ENCODE assay signal across 10 cellular contexts in the genomic region with DNA sequence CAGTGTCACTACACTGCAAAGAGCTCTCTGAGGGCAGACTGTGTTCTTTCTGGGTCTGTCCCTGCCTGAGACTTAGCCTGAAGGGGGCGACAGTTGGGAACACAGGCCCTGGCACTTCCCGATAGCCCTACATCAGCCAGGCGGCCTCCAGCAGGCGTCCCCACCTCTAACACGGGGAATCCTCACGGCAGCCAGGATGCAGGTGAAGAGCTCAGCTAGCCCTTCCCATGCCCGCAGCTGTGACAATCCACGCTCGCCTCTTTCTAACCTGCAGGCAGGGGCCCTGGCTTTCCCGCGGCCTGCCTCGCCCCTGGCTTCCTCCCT. TPM values are rescaled to one million over a fixed set of nuclear protein-coding genes. Genes with fewer than 3 reads are reported as not detected.
DNase-seq lines count a peak whose midpoint lies in the region; ATAC-seq, FAIRE-seq and TF ChIP-seq lines count a peak whose summit lies in the region.
"Had no signal": no experiment of that assay in that cellular context is flagged by ENCODE, and none has a peak within 500 bp of the region (broad histone marks: within the 10 kb centered on the region; RNA-seq: fewer than 3 reads in every experiment).

No MANE protein-coding gene starts in this region.

- H4K20me1 ChIP-seq in BLaER1 (peaks cover 36% of the 10 kb centered on the region), HepG2 (ENCODE audit: insufficient read depth, low read length) (no peaks in the 10 kb centered on the region)

- POLR2A ChIA-PET in HepG2 (lab: Yijun Ruan, JAX) = interaction anchor here (1.4 kb wide), 1 partner anchor 14 kb away, joined by 5 read pairs; a partner anchor contains a TSS

- TF ChIP-seq CTCF in astrocyte of the spinal cord (IDR thresholded peaks at IDR 0.05; ENCODE audit: low read depth, low read length) = peak; percentile 28
- peak; percentile 42 for TF ChIP-seq CTCF in HepG2 (CRISPR knock-in tag; IDR thresholded peaks at IDR 0.05)

- H3K9ac ChIP-seq in BLaER1 = peak overlapping the region; percentile 61
- no peak overlapping the region for H3K9ac ChIP-seq in HepG2 (ENCODE audit: insufficient read depth, low read depth, low read length)
- H3K9ac ChIP-seq: GM23248 had no signal

- 93% methylated on average over 7 of the region's 12 CpGs for WGBS in HepG2 (ENCODE audit: low lambda C conversion rate)

- H3K4me2 ChIP-seq in BLaER1 = peak overlapping the region; percentile 65
- no peak overlapping the region for H3K4me2 ChIP-seq in HepG2 (ENCODE audit: low read depth, low read length)

- H3K36me3 ChIP-seq in BLaER1 (peaks cover 82% of the 10 kb centered on the region), H7 (replicated peaks; ENCODE audit: control insufficient read depth, insufficient read depth, low read length) (peaks cover 56% of the 10 kb centered on the region), HepG2 (replicated peaks in 1 of 2; ENCODE audit: control insufficient read depth in 1 of 2, insufficient read depth in 2 of 2, low read length in 2 of 2) (peaks cover 8 to 58% of the 10 kb centered on the region in 2 experiments; a peak in 4 of 5 replicates)

- no peak overlapping the region for H2AFZ ChIP-seq in HepG2 (ENCODE audit: low read length)
- H2AFZ ChIP-seq: GM23248 had no signal

- H3K9me3 ChIP-seq in BLaER1 = no peaks in the 10 kb centered on the region
- no peaks in the 10 kb centered on the region for H3K9me3 ChIP-seq in HepG2 (ENCODE audit: low read length)

- FAIRE-seq in HepG2 (lab: Jason Lieb, UNC) = no peak

- no peak for TF ChIP-seq RAD21 in HepG2 (CRISPR knock-in tag; IDR thresholded peaks at IDR 0.05)

- DNase-seq in H7 = peak; percentile 91
- DNase-seq in astrocyte of the spinal cord (ENCODE audit: low read depth, low spot score) = no peak
- DNase-seq in HepG2 (ENCODE audit: low spot score) = no peak
- DNase-seq in NCI-H774 (lab: John Stamatoyannopoulos, UW) = no peak
- no peak for DNase-seq in posterior vena cava (ENCODE audit: low spot score)
- DNase-seq in COR-L47 (lab: John Stamatoyannopoulos, UW) = no peak
- DNase-seq: GM23248, NCI-H446 treated with DMSO at 0.1 percent for 48 hours had no signal

- no TSS peak for BruUV-seq in HepG2 (replicated peaks; lab: Mats Ljungman, UMichigan)

- CTCF ChIA-PET in HepG2 (lab: Yijun Ruan, JAX; ENCODE audit: low intra/inter-chr PET ratio, low total read pairs) = interaction anchor here (1.9 kb wide), 1 partner anchor 144 kb away, joined by 5 read pairs; no protein-coding TSS in a partner anchor

- H3K4me1 ChIP-seq in BLaER1 (peaks cover 63% of the 10 kb centered on the region), HepG2 (ENCODE audit: insufficient read depth, low read length) (peaks cover 11% of the 10 kb centered on the region)

- intact Hi-C loops in HepG2 (cut with micrococcal nuclease; ENCODE audit: unreplicated experiment) = no loop called here
- intact Hi-C loops in posterior vena cava (cut with DNase I) = no loop called here

- no peak overlapping the region for H3K4me3 ChIP-seq in BLaER1
- H3K4me3 ChIP-seq in H7 (ENCODE audit: insufficient read depth, low read depth, low read length) = no peak overlapping the region
- H3K4me3 ChIP-seq in astrocyte of the spinal cord (ENCODE audit: low read depth, low read length) = no peak overlapping the region
- H3K4me3 ChIP-seq in HepG2 (replicated peaks in 1 of 3; ENCODE audit: insufficient read depth in 1 of 3, low read depth in 2 of 3, low read length in 3 of 3) = no peak overlapping the region
- H3K4me3 ChIP-seq: GM23248 had no signal

- H3K79me2 ChIP-seq in HepG2 (ENCODE audit: insufficient read depth, low read length) = peaks cover 12% of the 10 kb centered on the region

- TF ChIP-seq EP300 in HepG2 (IDR thresholded peaks at IDR 0.05; ENCODE audit: low read depth in 2 of 2, low read length in 2 of 2) = no peak
- no peak for TF ChIP-seq EP300 in HepG2 (CRISPR knock-in tag; IDR thresholded peaks at IDR 0.05; ENCODE audit: borderline replicate concordance)

- H3K27me3 ChIP-seq in BLaER1 (no peaks in the 10 kb centered on the region), H7 (ENCODE audit: control insufficient read depth, insufficient read depth, low read length) (no peaks in the 10 kb centered on the region), HepG2 (ENCODE audit: control insufficient read depth in 1 of 2, insufficient read depth in 2 of 2, low read length in 2 of 2) (no peaks in the 10 kb centered on the region)

- in situ Hi-C loops in astrocyte of the spinal cord (cut with HindIII; ENCODE audit: low sequenced_read_pairs) = no loop called here
- in situ Hi-C loops in HepG2 (cut with HindIII; ENCODE audit: extremely low pct_ligation_motif_present, low pct_unique_long_range_greater_than_20kb) = no loop called here

- peak overlapping the region; percentile 83 for H3K27ac ChIP-seq in BLaER1
- H3K27ac ChIP-seq in HepG2 (ENCODE audit: extremely low read length, insufficient read depth, low read length) = no peak overlapping the region
- H3K27ac ChIP-seq: GM23248 had no signal

- ATAC-seq in HepG2 = peak; percentile 63
- no peak for ATAC-seq in HG02678 (IDR thresholded peaks at IDR 0.05; ENCODE audit: unreplicated experiment)

- TF ChIP-seq POLR2A in HepG2 (IDR thresholded peaks at IDR 0.05; ENCODE audit: insufficient read depth in 1 of 2, low read depth in 2 of 2, low read length in 2 of 2) = no peak

RNA-seq across cellular contexts. Expression of a gene that starts 5.9 kb away (rescaled TPM):
- 61.0 and 64.6 TPM in 2 replicates for total RNA-seq in H7 (2014; rRNA removed; shearing (Covaris generic))
- 19.6 and 22.1 TPM in 2 replicates for total RNA-seq in HepG2 (2016; rRNA removed; fragmentation: Illumina TruSeq; extraction: Trizol)
- total RNA-seq in HepG2 (2016; cell fraction: cytosol; rRNA removed; fragmentation: Illumina TruSeq; extraction: Trizol; ENCODE audit: low read depth) = 2.6 and 3.1 TPM in 2 replicates
- 18.8 and 21.3 TPM in 2 replicates for total RNA-seq in HepG2 (2016; cell fraction: insoluble cytoplasmic fraction; rRNA removed; fragmentation: Illumina TruSeq; extraction: Trizol)
- 9.6 and 12.2 TPM in 2 replicates for total RNA-seq in HepG2 (2016; cell fraction: membrane; rRNA removed; fragmentation: Illumina TruSeq; extraction: Trizol)
- 18.2 and 20.6 TPM in 2 replicates for total RNA-seq in HepG2 (2016; cell fraction: nucleus; rRNA removed; fragmentation: Illumina TruSeq; extraction: Trizol)
- polyA plus RNA-seq in HepG2 (2011; rRNA removed) = 15.8 and 22.2 TPM in 2 replicates
- 11.6 and 12.5 TPM in 2 replicates for polyA plus RNA-seq in HepG2 (2011; cell fraction: cytosol; rRNA removed)
- polyA plus RNA-seq in HepG2 (2011; cell fraction: nucleus; rRNA removed) = 42.0 and 43.5 TPM in 2 replicates
- polyA plus RNA-seq in HepG2 (2012) = 8.8 and 10.1 TPM in 2 replicates
- polyA plus RNA-seq in HepG2 (2016; cell fraction: cytosol; fragmentation: Illumina TruSeq; extraction: Trizol; ENCODE audit: low read depth) = 2.6 TPM in 2 replicates
- polyA plus RNA-seq in HepG2 (2016; cell fraction: insoluble cytoplasmic fraction; fragmentation: Illumina TruSeq; extraction: Trizol; ENCODE audit: low read depth) = 15.7 and 15.9 TPM in 2 replicates
- polyA plus RNA-seq in HepG2 (2016; cell fraction: membrane; fragmentation: Illumina TruSeq; extraction: Trizol; ENCODE audit: low read depth) = 7.1 and 7.7 TPM in 2 replicates
- polyA plus RNA-seq in HepG2 (2016; cell fraction: nucleus; fragmentation: Illumina TruSeq; extraction: Trizol; ENCODE audit: insufficient read depth, low read depth) = 36.0 and 38.5 TPM in 2 replicates
- polyA minus RNA-seq in HepG2 (2011; rRNA and poly(A)+ RNA removed; ENCODE audit: low replicate concordance) = 27.8 and 64.6 TPM in 2 replicates
- polyA minus RNA-seq in HepG2 (2011; cell fraction: cytosol; rRNA and poly(A)+ RNA removed) = 8.0 and 8.5 TPM in 2 replicates
- 12.1 and 16.8 TPM in 2 replicates for polyA minus RNA-seq in HepG2 (2011; cell fraction: nucleus; rRNA and poly(A)+ RNA removed)
- total RNA-seq in posterior vena cava = 10 to 100 TPM; 28.6 to 28.9 TPM

RNA-seq across cellular contexts. Expression of a gene that starts 6.0 kb away (rescaled TPM):
- 2,813 and 2,948 TPM in 2 replicates for total RNA-seq in H7 (2014; rRNA removed; shearing (Covaris generic))
- total RNA-seq in HepG2 (2016; rRNA removed; fragmentation: Illumina TruSeq; extraction: Trizol) (2,938 and 3,359 TPM in 2 replicates), posterior vena cava (1,000 to 10,000 TPM; 1,252 to 1,287 TPM)
- 3,183 and 3,719 TPM in 2 replicates for total RNA-seq in HepG2 (2016; cell fraction: cytosol; rRNA removed; fragmentation: Illumina TruSeq; extraction: Trizol; ENCODE audit: low read depth)
- total RNA-seq in HepG2 (2016; cell fraction: insoluble cytoplasmic fraction; rRNA removed; fragmentation: Illumina TruSeq; extraction: Trizol) = 2,895 and 3,215 TPM in 2 replicates
- 5,789 and 6,219 TPM in 2 replicates for total RNA-seq in HepG2 (2016; cell fraction: membrane; rRNA removed; fragmentation: Illumina TruSeq; extraction: Trizol)
- 1,151 and 1,198 TPM in 2 replicates for total RNA-seq in HepG2 (2016; cell fraction: nucleus; rRNA removed; fragmentation: Illumina TruSeq; extraction: Trizol)
- polyA plus RNA-seq in HepG2 (2011; rRNA removed) = 2,401 and 2,404 TPM in 2 replicates
- polyA plus RNA-seq in HepG2 (2011; cell fraction: cytosol; rRNA removed) = 3,191 and 3,845 TPM in 2 replicates
- polyA plus RNA-seq in HepG2 (2011; cell fraction: nucleus; rRNA removed) = 1,035 and 1,145 TPM in 2 replicates
- polyA plus RNA-seq in HepG2 (2012) = 2,335 and 2,606 TPM in 2 replicates
- 3,837 and 4,399 TPM in 2 replicates for polyA plus RNA-seq in HepG2 (2016; cell fraction: cytosol; fragmentation: Illumina TruSeq; extraction: Trizol; ENCODE audit: low read depth)
- 3,343 and 3,509 TPM in 2 replicates for polyA plus RNA-seq in HepG2 (2016; cell fraction: insoluble cytoplasmic fraction; fragmentation: Illumina TruSeq; extraction: Trizol; ENCODE audit: low read depth)
- 6,158 and 6,472 TPM in 2 replicates for polyA plus RNA-seq in HepG2 (2016; cell fraction: membrane; fragmentation: Illumina TruSeq; extraction: Trizol; ENCODE audit: low read depth)
- 1,904 and 1,909 TPM in 2 replicates for polyA plus RNA-seq in HepG2 (2016; cell fraction: nucleus; fragmentation: Illumina TruSeq; extraction: Trizol; ENCODE audit: insufficient read depth, low read depth)
- 1,962 and 4,695 TPM in 2 replicates for polyA minus RNA-seq in HepG2 (2011; rRNA and poly(A)+ RNA removed; ENCODE audit: low replicate concordance)
- polyA minus RNA-seq in HepG2 (2011; cell fraction: cytosol; rRNA and poly(A)+ RNA removed) = 853 and 917 TPM in 2 replicates
- polyA minus RNA-seq in HepG2 (2011; cell fraction: nucleus; rRNA and poly(A)+ RNA removed) = 477 and 550 TPM in 2 replicates

RNA-seq across cellular contexts. Expression of a gene that starts 6.1 kb away (rescaled TPM):
- 42.0 and 45.2 TPM in 2 replicates for total RNA-seq in H7 (2014; rRNA removed; shearing (Covaris generic))
- total RNA-seq in HepG2 (2016; rRNA removed; fragmentation: Illumina TruSeq; extraction: Trizol) (13.3 and 14.7 TPM in 2 replicates), posterior vena cava (10 to 100 TPM; 11.5 to 12.0 TPM)
- 2.7 and 3.0 TPM in 2 replicates for total RNA-seq in HepG2 (2016; cell fraction: cytosol; rRNA removed; fragmentation: Illumina TruSeq; extraction: Trizol; ENCODE audit: low read depth)
- total RNA-seq in HepG2 (2016; cell fraction: insoluble cytoplasmic fraction; rRNA removed; fragmentation: Illumina TruSeq; extraction: Trizol) = 12.2 and 14.6 TPM in 2 replicates
- total RNA-seq in HepG2 (2016; cell fraction: membrane; rRNA removed; fragmentation: Illumina TruSeq; extraction: Trizol) = 4.6 and 5.3 TPM in 2 replicates
- 10.4 and 11.5 TPM in 2 replicates for total RNA-seq in HepG2 (2016; cell fraction: nucleus; rRNA removed; fragmentation: Illumina TruSeq; extraction: Trizol)
- 5.9 and 7.5 TPM in 2 replicates for polyA plus RNA-seq in HepG2 (2011; rRNA removed)
- polyA plus RNA-seq in HepG2 (2011; cell fraction: cytosol; rRNA removed) = 6.4 and 7.4 TPM in 2 replicates
- polyA plus RNA-seq in HepG2 (2011; cell fraction: nucleus; rRNA removed) = 16.7 and 18.0 TPM in 2 replicates
- polyA plus RNA-seq in HepG2 (2012) = 7.1 and 7.5 TPM in 2 replicates
- 2.3 TPM in 2 replicates for polyA plus RNA-seq in HepG2 (2016; cell fraction: cytosol; fragmentation: Illumina TruSeq; extraction: Trizol; ENCODE audit: low read depth)
- 19.6 and 19.8 TPM in 2 replicates for polyA plus RNA-seq in HepG2 (2016; cell fraction: insoluble cytoplasmic fraction; fragmentation: Illumina TruSeq; extraction: Trizol; ENCODE audit: low read depth)
- 3.3 and 4.3 TPM in 2 replicates for polyA plus RNA-seq in HepG2 (2016; cell fraction: membrane; fragmentation: Illumina TruSeq; extraction: Trizol; ENCODE audit: low read depth)
- 32.3 and 32.8 TPM in 2 replicates for polyA plus RNA-seq in HepG2 (2016; cell fraction: nucleus; fragmentation: Illumina TruSeq; extraction: Trizol; ENCODE audit: insufficient read depth, low read depth)
- 5.6 and 10.5 TPM in 2 replicates for polyA minus RNA-seq in HepG2 (2011; rRNA and poly(A)+ RNA removed; ENCODE audit: low replicate concordance)
- 3.0 and 4.7 TPM in 2 replicates for polyA minus RNA-seq in HepG2 (2011; cell fraction: cytosol; rRNA and poly(A)+ RNA removed)
- 6.1 and 7.7 TPM in 2 replicates for polyA minus RNA-seq in HepG2 (2011; cell fraction: nucleus; rRNA and poly(A)+ RNA removed)

RNA-seq across cellular contexts. Expression of a gene that starts 14.2 kb away (rescaled TPM):
- 30.6 and 31.8 TPM in 2 replicates for total RNA-seq in H7 (2014; rRNA removed; shearing (Covaris generic))
- total RNA-seq in HepG2 (2016; rRNA removed; fragmentation: Illumina TruSeq; extraction: Trizol) (10.6 and 17.8 TPM in 2 replicates), posterior vena cava (10 to 100 TPM; 27.7 to 30.2 TPM)
- 21.0 and 25.4 TPM in 2 replicates for total RNA-seq in HepG2 (2016; cell fraction: cytosol; rRNA removed; fragmentation: Illumina TruSeq; extraction: Trizol; ENCODE audit: low read depth)
- 9.6 and 18.9 TPM in 2 replicates for total RNA-seq in HepG2 (2016; cell fraction: insoluble cytoplasmic fraction; rRNA removed; fragmentation: Illumina TruSeq; extraction: Trizol)
- total RNA-seq in HepG2 (2016; cell fraction: membrane; rRNA removed; fragmentation: Illumina TruSeq; extraction: Trizol) = 22.4 and 26.0 TPM in 2 replicates
- total RNA-seq in HepG2 (2016; cell fraction: nucleus; rRNA removed; fragmentation: Illumina TruSeq; extraction: Trizol) = 13.9 and 14.0 TPM in 2 replicates
- polyA plus RNA-seq in HepG2 (2011; rRNA removed) = 39.2 and 40.7 TPM in 2 replicates
- polyA plus RNA-seq in HepG2 (2011; cell fraction: cytosol; rRNA removed) = 29.3 and 32.3 TPM in 2 replicates
- polyA plus RNA-seq in HepG2 (2011; cell fraction: nucleus; rRNA removed) = 29.7 and 32.0 TPM in 2 replicates
- polyA plus RNA-seq in HepG2 (2012) = 22.8 and 26.6 TPM in 2 replicates
- 52.7 and 53.1 TPM in 2 replicates for polyA plus RNA-seq in HepG2 (2016; cell fraction: cytosol; fragmentation: Illumina TruSeq; extraction: Trizol; ENCODE audit: low read depth)
- polyA plus RNA-seq in HepG2 (2016; cell fraction: insoluble cytoplasmic fraction; fragmentation: Illumina TruSeq; extraction: Trizol; ENCODE audit: low read depth) = 19.0 and 20.1 TPM in 2 replicates
- 38.1 and 44.5 TPM in 2 replicates for polyA plus RNA-seq in HepG2 (2016; cell fraction: membrane; fragmentation: Illumina TruSeq; extraction: Trizol; ENCODE audit: low read depth)
- polyA plus RNA-seq in HepG2 (2016; cell fraction: nucleus; fragmentation: Illumina TruSeq; extraction: Trizol; ENCODE audit: insufficient read depth, low read depth) = 46.1 and 51.6 TPM in 2 replicates
- 14.4 and 46.3 TPM in 2 replicates for polyA minus RNA-seq in HepG2 (2011; rRNA and poly(A)+ RNA removed; ENCODE audit: low replicate concordance)
- polyA minus RNA-seq in HepG2 (2011; cell fraction: cytosol; rRNA and poly(A)+ RNA removed) = 8.0 and 10.5 TPM in 2 replicates
- 7.1 and 7.5 TPM in 2 replicates for polyA minus RNA-seq in HepG2 (2011; cell fraction: nucleus; rRNA and poly(A)+ RNA removed)

RNA-seq across cellular contexts. Expression of a gene that starts 14.3 kb away (rescaled TPM):
- total RNA-seq in H7 (2014; rRNA removed; shearing (Covaris generic)) = 25.8 and 28.1 TPM in 2 replicates
- total RNA-seq in HepG2 (2016; rRNA removed; fragmentation: Illumina TruSeq; extraction: Trizol) (10.3 and 13.6 TPM in 2 replicates), posterior vena cava (10 to 100 TPM; 11.8 to 12.0 TPM)
- 10.3 and 15.8 TPM in 2 replicates for total RNA-seq in HepG2 (2016; cell fraction: cytosol; rRNA removed; fragmentation: Illumina TruSeq; extraction: Trizol; ENCODE audit: low read depth)
- total RNA-seq in HepG2 (2016; cell fraction: insoluble cytoplasmic fraction; rRNA removed; fragmentation: Illumina TruSeq; extraction: Trizol) = 12.0 and 12.6 TPM in 2 replicates
- total RNA-seq in HepG2 (2016; cell fraction: membrane; rRNA removed; fragmentation: Illumina TruSeq; extraction: Trizol) = 10.0 and 13.9 TPM in 2 replicates
- 4.1 and 4.4 TPM in 2 replicates for total RNA-seq in HepG2 (2016; cell fraction: nucleus; rRNA removed; fragmentation: Illumina TruSeq; extraction: Trizol)
- 6.1 and 6.3 TPM in 2 replicates for polyA plus RNA-seq in HepG2 (2011; rRNA removed)
- polyA plus RNA-seq in HepG2 (2011; cell fraction: cytosol; rRNA removed) = 6.8 and 9.7 TPM in 2 replicates
- polyA plus RNA-seq in HepG2 (2011; cell fraction: nucleus; rRNA removed) = 6.6 and 8.7 TPM in 2 replicates
- polyA plus RNA-seq in HepG2 (2012) = 6.8 and 8.6 TPM in 2 replicates
- 14.4 and 20.2 TPM in 2 replicates for polyA plus RNA-seq in HepG2 (2016; cell fraction: cytosol; fragmentation: Illumina TruSeq; extraction: Trizol; ENCODE audit: low read depth)
- 19.8 and 21.6 TPM in 2 replicates for polyA plus RNA-seq in HepG2 (2016; cell fraction: insoluble cytoplasmic fraction; fragmentation: Illumina TruSeq; extraction: Trizol; ENCODE audit: low read depth)
- polyA plus RNA-seq in HepG2 (2016; cell fraction: membrane; fragmentation: Illumina TruSeq; extraction: Trizol; ENCODE audit: low read depth) = 12.6 and 15.8 TPM in 2 replicates
- 11.3 and 11.9 TPM in 2 replicates for polyA plus RNA-seq in HepG2 (2016; cell fraction: nucleus; fragmentation: Illumina TruSeq; extraction: Trizol; ENCODE audit: insufficient read depth, low read depth)
- polyA minus RNA-seq in HepG2 (2011; rRNA and poly(A)+ RNA removed; ENCODE audit: low replicate concordance) = 3.5 and 24.4 TPM in 2 replicates
- polyA minus RNA-seq in HepG2 (2011; cell fraction: cytosol; rRNA and poly(A)+ RNA removed) = 2.3 and 5.0 TPM in 2 replicates
- polyA minus RNA-seq in HepG2 (2011; cell fraction: nucleus; rRNA and poly(A)+ RNA removed) = 1.6 and 2.3 TPM in 2 replicates
